In genomic region chr13:27868639-27869435, GRCh38 we compare ENCODE assay signal across 7 cellular contexts. TPM values are rescaled to one million over a fixed set of nuclear protein-coding genes. Genes with fewer than 3 reads are reported as not detected.
DNase-seq lines count a peak whose midpoint lies in the region; ATAC-seq, FAIRE-seq and TF ChIP-seq lines count a peak whose summit lies in the region.

No MANE protein-coding gene starts in this region.

- peak; percentile 85 for FAIRE-seq in G401.6 (lab: Jason Lieb, UNC)

- H3K9me3 ChIP-seq in osteoblast (ENCODE audit: low read depth, low read length) (no peaks in the 10 kb centered on the region), aorta (ENCODE audit: control insufficient read depth, low read length) (no peaks in the 10 kb centered on the region)

- H3K4me1 ChIP-seq in osteoblast (ENCODE audit: insufficient read depth, low read length) (no peaks in the 10 kb centered on the region), aorta (ENCODE audit: control insufficient read depth in 1 of 2, insufficient read depth in 2 of 2, low read length in 2 of 2) (no peaks in the 10 kb centered on the region)

- H4K20me1 ChIP-seq in osteoblast (ENCODE audit: insufficient read depth, low read length) = no peaks in the 10 kb centered on the region

- intact Hi-C loops in aorta (cut with DNase I) = no loop called here

- H3K36me3 ChIP-seq in osteoblast (ENCODE audit: insufficient read depth, low read length) (no peaks in the 10 kb centered on the region), aorta (ENCODE audit: control insufficient read depth in 1 of 2, insufficient read depth in 2 of 2, low read length in 1 of 2) (no peaks in the 10 kb centered on the region)

- H3K27ac ChIP-seq in osteoblast (ENCODE audit: low read depth, low read length) = no peak overlapping the region
- no peak overlapping the region for H3K27ac ChIP-seq in aorta (ENCODE audit: low read depth in 1 of 2, low read length in 2 of 2)

- no peak overlapping the region for H2AFZ ChIP-seq in osteoblast (ENCODE audit: low read length)

- H3K79me2 ChIP-seq in osteoblast (ENCODE audit: insufficient read depth, low read length) = no peaks in the 10 kb centered on the region

- H3K4me3 ChIP-seq in cardiac fibroblast (replicated peaks in 1 of 2; ENCODE audit: low read depth in 2 of 2, low read length in 2 of 2) (no peak overlapping the region), osteoblast (ENCODE audit: insufficient read depth, low read length) (no peak overlapping the region), aorta (ENCODE audit: low read length in 2 of 2) (no peak overlapping the region)

- 15 to 21% methylated on average over 9 of the region's 9 CpGs for WGBS in aorta, 2 donors

- peak; percentile 49 for TF ChIP-seq CTCF in cardiac fibroblast (IDR thresholded peaks at IDR 0.05; ENCODE audit: low read depth, low read length)
- TF ChIP-seq CTCF in osteoblast (IDR thresholded peaks at IDR 0.05; ENCODE audit: extremely low read depth, low read depth, low read length) = peak; percentile 57

- H3K4me2 ChIP-seq in osteoblast (ENCODE audit: insufficient read depth, low read length) = no peak overlapping the region

- DNase-seq in M059J (ENCODE audit: low read depth) (peak; percentile 5), cardiac fibroblast (ENCODE audit: low read depth in 2 of 2) (peak; percentile 16 to 25), osteoblast (ENCODE audit: insufficient read length, low spot score, missing footprints) (no peak), KG1 (lab: John Stamatoyannopoulos, UW) (no peak), aorta (no peak), GOT3 (lab: John Stamatoyannopoulos, UW) (no peak)

- H3K27me3 ChIP-seq in osteoblast (ENCODE audit: insufficient read depth, low read length) = peaks cover 3% of the 10 kb centered on the region
- H3K27me3 ChIP-seq in aorta (ENCODE audit: control insufficient read depth in 1 of 2, insufficient read depth in 2 of 2, low read length in 1 of 2) = no peaks in the 10 kb centered on the region

- no peak for ATAC-seq in aorta (ENCODE audit: low FRiP score)

RNA-seq across cellular contexts. Expression of gene PDX1, which starts 51.0 kb away (rescaled TPM):
- not detected in 2 replicates for total RNA-seq in M059J (2014; rRNA removed; shearing (Covaris generic))
- total RNA-seq in osteoblast (not detected in 2 replicates), aorta (not detected)
- 1 to 10 TPM in 1 of 2 donors, not detected in 1; 5.3 TPM for polyA plus RNA-seq in aorta

Comparison
In these comparisons a context has a peak if more than half of its experiments do, and no peak if none do; other contexts are left out.
1. DNase-seq: peak in M059J (single experiment) and cardiac fibroblast (2 of 2); none in osteoblast (single experiment), KG1 (single experiment), aorta (0 of 2) and GOT3 (single experiment).